18 cellular contexts compared by ENCODE assay signal in genomic region chr4:128315756-128316520, GRCh38. TPM values are rescaled to one million over a fixed set of nuclear protein-coding genes. Genes with fewer than 3 reads are reported as not detected.
DNase-seq lines count a peak whose midpoint lies in the region; ATAC-seq and TF ChIP-seq lines count a peak whose summit lies in the region.
"Had no signal": no experiment of that assay in that cellular context is flagged by ENCODE, and none has a peak within 500 bp of the region (broad histone marks: within the 10 kb centered on the region; RNA-seq: fewer than 3 reads in every experiment).

No MANE protein-coding gene starts in this region.

- H3K27me3 ChIP-seq in Loucy (ENCODE audit: insufficient read depth, low read length, poor library complexity, severe bottlenecking) (no peaks in the 10 kb centered on the region), right atrium auricular region (no peaks in the 10 kb centered on the region), WERI-Rb-1 (ENCODE audit: insufficient read depth, low read depth, severe bottlenecking) (no peaks in the 10 kb centered on the region)

- H3K36me3 ChIP-seq in Loucy (ENCODE audit: insufficient read depth, low read length) (no peaks in the 10 kb centered on the region), right atrium auricular region (no peaks in the 10 kb centered on the region), WERI-Rb-1 (no peaks in the 10 kb centered on the region)

- H3K9ac ChIP-seq in Loucy (ENCODE audit: low read depth, low read length, poor library complexity, severe bottlenecking): no peak overlapping the region

- H3K27ac Mint-ChIP-seq in MCF 10A (ENCODE audit: low read depth, unreplicated experiment): peak overlapping the region; percentile 46
- H3K27ac Mint-ChIP-seq: B cell; CD4-positive, alpha-beta T cell had no signal

- no peaks in the 10 kb centered on the region for H4K20me1 ChIP-seq in Loucy (ENCODE audit: insufficient read depth, low read length, poor library complexity, severe bottlenecking)

- H3K9me3 Mint-ChIP-seq in MCF 10A (ENCODE audit: unreplicated experiment): no peaks in the 10 kb centered on the region
- H3K9me3 Mint-ChIP-seq: CD4-positive, alpha-beta T cell had no signal

- H3K27me3 Mint-ChIP-seq in MCF 10A (ENCODE audit: insufficient read depth, unreplicated experiment): no peaks in the 10 kb centered on the region
- H3K27me3 Mint-ChIP-seq: B cell; CD4-positive, alpha-beta T cell had no signal

- H3K9me2 ChIP-seq in Loucy (replicated peaks; ENCODE audit: low read depth, low read length): no peaks in the 10 kb centered on the region

- DNase-seq in MCF 10A (ENCODE audit: unreplicated experiment) (peak; percentile 32), foreskin melanocyte (peak; percentile 97), right atrium auricular region (ENCODE audit: low spot score) (no peak), WERI-Rb-1 (no peak), SK-N-DZ (ENCODE audit: low spot score) (no peak)
- DNase-seq: ACHN; CD4-positive, alpha-beta T cell; DMS79; H7; Karpas-422; NCI-H1417 treated with DMSO at 0.1 percent for 48 hours; NCI-H2029 treated with DMSO at 0.1 percent for 48 hours; NCI-H510A treated with DMSO at 0.1 percent for 48 hours; PC-3 had no signal

- peaks cover 18% of the 10 kb centered on the region for H3K4me1 Mint-ChIP-seq in MCF 10A (ENCODE audit: insufficient read depth, unreplicated experiment)
- H3K4me1 Mint-ChIP-seq: B cell had no signal

- no peaks in the 10 kb centered on the region for H3F3A ChIP-seq in Loucy (ENCODE audit: low read depth)

- H3K9me3 ChIP-seq in Loucy (ENCODE audit: insufficient read depth, low read depth, low read length): no peaks in the 10 kb centered on the region
- H3K9me3 ChIP-seq in right atrium auricular region: no peaks in the 10 kb centered on the region
- no peaks in the 10 kb centered on the region for H3K9me3 ChIP-seq in WERI-Rb-1 (ENCODE audit: severe bottlenecking)

- H3K4me3 Mint-ChIP-seq in MCF 10A (ENCODE audit: unreplicated experiment): no peak overlapping the region
- H3K4me3 Mint-ChIP-seq: B cell; CD4-positive, alpha-beta T cell had no signal

- H3K4me1 ChIP-seq in Loucy (ENCODE audit: insufficient read depth, low read length, poor library complexity, severe bottlenecking) (peaks cover 14% of the 10 kb centered on the region), right atrium auricular region (no peaks in the 10 kb centered on the region)

- no peaks in the 10 kb centered on the region for H3K36me3 Mint-ChIP-seq in MCF 10A (ENCODE audit: insufficient read depth, unreplicated experiment)

- CTCF ChIA-PET in MCF 10A (lab: Yijun Ruan, JAX): interaction anchor here (0.7 to 1.5 kb wide), 3 partner anchors 13 to 138 kb away, joined by 4 to 5 read pairs (median 4); no protein-coding TSS in a partner anchor

- intact Hi-C loops in MCF 10A (cut with micrococcal nuclease): no loop called here

- ATAC-seq in GM18517 (IDR thresholded peaks at IDR 0.05; ENCODE audit: unreplicated experiment): no peak
- ATAC-seq: PC-3, SK-N-SH treated with all-trans-retinoic acid at 6 μM for 48 hours had no signal

- H3K4me2 ChIP-seq in Loucy (ENCODE audit: low read depth, low read length, poor library complexity, severe bottlenecking): peak overlapping the region; percentile 25

- no TSS peak for BruUV-seq in MCF 10A (replicated peaks; lab: Mats Ljungman, UMichigan)

- no peak overlapping the region for H2AFZ ChIP-seq in Loucy (ENCODE audit: low read length)

- POLR2A ChIA-PET in MCF 10A (lab: Yijun Ruan, JAX): interaction anchor here (0.6 to 2.1 kb wide), 7 partner anchors 10 to 79 kb away, joined by 3 to 15 read pairs (median 4); no protein-coding TSS in a partner anchor

- TF ChIP-seq CTCF in Loucy (conservative IDR thresholded peaks at IDR 0.05; ENCODE audit: low read length) (no peak), MCF 10A (IDR thresholded peaks at IDR 0.05; ENCODE audit: unreplicated experiment) (no peak), right atrium auricular region (IDR thresholded peaks at IDR 0.05) (no peak), WERI-Rb-1 (IDR thresholded peaks at IDR 0.05; ENCODE audit: low read depth, low read length) (no peak)

- no peak overlapping the region for H3K27ac ChIP-seq in right atrium auricular region
- no peak overlapping the region for H3K27ac ChIP-seq in WERI-Rb-1

- H3K79me2 ChIP-seq in Loucy (ENCODE audit: insufficient read depth, low read length): no peaks in the 10 kb centered on the region

- H3K4me3 ChIP-seq in Loucy (ENCODE audit: low read length, poor library complexity, severe bottlenecking) (no peak overlapping the region), right atrium auricular region (no peak overlapping the region), WERI-Rb-1 (ENCODE audit: low read depth, low read length) (no peak overlapping the region)

RNA-seq across cellular contexts. Expression of gene PGRMC2, which starts 28.3 kb away (rescaled TPM):
- total RNA-seq in MCF 10A (2022): 54.3 and 68.5 TPM in 2 replicates
- total RNA-seq in right atrium auricular region: 10 to 100 TPM; 21.2 to 36.3 TPM
- polyA plus RNA-seq in SK-N-DZ (2014; cell fraction: cytosol; rRNA removed): 12.5 and 15.1 TPM in 2 replicates
- polyA plus RNA-seq in SK-N-DZ (2014; cell fraction: nucleus; rRNA removed): 9.7 and 18.0 TPM in 2 replicates

Comparison
In these comparisons a context has a peak if more than half of its experiments do, and no peak if none do; other contexts are left out.
1. DNase-seq: peak in MCF 10A (single experiment) and foreskin melanocyte (single experiment); none in right atrium auricular region (single experiment), WERI-Rb-1 (single experiment) and SK-N-DZ (single experiment).